In the genomic region with DNA sequence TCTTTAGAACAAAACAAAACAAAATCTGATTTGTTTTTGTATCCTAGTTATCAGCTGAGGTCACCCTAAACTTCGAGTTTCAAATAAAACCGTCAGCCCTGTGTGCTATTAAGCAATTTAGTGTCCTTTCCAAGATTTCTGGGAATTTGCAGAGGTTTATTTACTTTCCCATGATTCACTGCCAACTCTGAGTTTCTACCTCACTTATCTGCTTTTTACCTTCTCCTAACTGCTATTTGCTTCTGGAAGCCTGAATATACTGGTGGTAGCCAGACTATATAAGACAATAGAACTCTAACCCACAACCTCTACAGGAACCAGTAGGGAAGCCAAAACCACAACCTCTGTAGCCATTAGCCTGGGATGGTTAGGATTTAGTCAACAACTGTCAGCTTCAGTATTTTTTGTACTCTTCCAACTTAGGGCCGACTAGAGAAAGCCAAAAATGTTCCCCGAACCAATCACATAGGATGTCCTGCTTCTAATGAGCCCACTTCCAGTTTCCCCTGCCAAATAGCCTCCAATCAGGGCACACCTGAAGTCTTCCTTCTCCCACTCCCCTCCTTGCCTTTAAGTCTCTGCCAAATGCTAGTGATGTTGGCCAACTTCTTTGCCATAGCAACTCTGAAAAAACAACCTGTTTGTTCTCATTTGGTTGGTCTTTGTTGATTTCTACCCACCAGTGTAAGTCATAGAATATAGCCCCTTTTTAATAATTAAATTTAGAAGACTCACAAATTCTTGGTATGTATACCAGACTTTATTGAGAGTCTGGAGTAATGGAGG, we compare ENCODE assay signal across 21 cellular contexts.
DNase-seq lines count a peak whose midpoint lies in the region; ATAC-seq, FAIRE-seq and TF ChIP-seq lines count a peak whose summit lies in the region.
"Had no signal": no experiment of that assay in that cellular context is flagged by ENCODE, and none has a peak within 500 bp of the region (broad histone marks: within the 10 kb centered on the region; RNA-seq: fewer than 3 reads in every experiment).

No MANE protein-coding gene starts in this region.

- ATAC-seq in Right ventricle myocardium superior (ENCODE audit: poor library complexity) (peak; percentile 34), Right ventricle myocardium inferior (no peak)
- ATAC-seq in activated CD8-positive, alpha-beta memory T cell treated with anti-CD3 and anti-CD28 coated beads, Interleukin-2, amount 10 ng/mL, durations not matched to agents 7 days and 5 days, result no peak
- ATAC-seq: activated T-cell treated with anti-CD3 and anti-CD28 coated beads, Interleukin-2, amount 50 U/mL, for 72 hours had no signal

- TF ChIP-seq EP300 in ovary (IDR thresholded peaks at IDR 0.05), result no peak

- H3K9me3 Mint-ChIP-seq in activated CD4-positive, alpha-beta T cell treated with anti-CD3 and anti-CD28 coated beads, Interleukin-2, amount 10 ng/mL, durations not matched to agents 7 days and 5 days, result peaks cover 10% of the 10 kb centered on the region
- H3K9me3 Mint-ChIP-seq in activated CD8-positive, alpha-beta memory T cell treated with anti-CD3 and anti-CD28 coated beads, Interleukin-2, amount 10 ng/mL, durations not matched to agents 7 days and 5 days (ENCODE audit: low read depth), result no peaks in the 10 kb centered on the region
- H3K9me3 Mint-ChIP-seq: activated CD4-positive, alpha-beta memory T cell treated with anti-CD3 and anti-CD28 coated beads for 36 hours had no signal

- H3K36me3 Mint-ChIP-seq in activated CD4-positive, alpha-beta T cell treated with anti-CD3 and anti-CD28 coated beads, Interleukin-2, amount 10 ng/mL, durations not matched to agents 7 days and 5 days (ENCODE audit: low read depth), result no peaks in the 10 kb centered on the region
- no peaks in the 10 kb centered on the region for H3K36me3 Mint-ChIP-seq in activated CD8-positive, alpha-beta memory T cell treated with anti-CD3 and anti-CD28 coated beads, Interleukin-2, amount 10 ng/mL, durations not matched to agents 7 days and 5 days

- no peak overlapping the region for H2AFZ ChIP-seq in osteoblast (ENCODE audit: low read length)

- no peaks in the 10 kb centered on the region for H3K27me3 Mint-ChIP-seq in activated CD4-positive, alpha-beta T cell treated with anti-CD3 and anti-CD28 coated beads, Interleukin-2, amount 10 ng/mL, durations not matched to agents 7 days and 5 days
- H3K27me3 Mint-ChIP-seq in activated CD8-positive, alpha-beta memory T cell treated with anti-CD3 and anti-CD28 coated beads, Interleukin-2, amount 10 ng/mL, durations not matched to agents 7 days and 5 days, result no peaks in the 10 kb centered on the region
- H3K27me3 Mint-ChIP-seq: activated CD4-positive, alpha-beta memory T cell treated with anti-CD3 and anti-CD28 coated beads for 36 hours; CD8-positive, alpha-beta memory T cell had no signal

- H3K36me3 ChIP-seq in osteoblast (ENCODE audit: insufficient read depth, low read length), result no peaks in the 10 kb centered on the region
- no peaks in the 10 kb centered on the region for H3K36me3 ChIP-seq in ovary

- no peaks in the 10 kb centered on the region for H3K9me3 ChIP-seq in osteoblast (ENCODE audit: low read depth, low read length)
- no peaks in the 10 kb centered on the region for H3K9me3 ChIP-seq in ovary

- intact Hi-C loops in Right ventricle myocardium superior (cut with DNase I), result no loop called here
- intact Hi-C loops in Right ventricle myocardium inferior (cut with DNase I), result no loop called here
- intact Hi-C loops in ovary (cut with DNase I), result no loop called here

- H3K4me1 Mint-ChIP-seq in activated CD4-positive, alpha-beta T cell treated with anti-CD3 and anti-CD28 coated beads, Interleukin-2, amount 10 ng/mL, durations not matched to agents 7 days and 5 days, result no peaks in the 10 kb centered on the region
- no peaks in the 10 kb centered on the region for H3K4me1 Mint-ChIP-seq in activated CD8-positive, alpha-beta memory T cell treated with anti-CD3 and anti-CD28 coated beads, Interleukin-2, amount 10 ng/mL, durations not matched to agents 7 days and 5 days
- H3K4me1 Mint-ChIP-seq: H9 had no signal

- TF ChIP-seq CTCF in osteoblast (IDR thresholded peaks at IDR 0.05; ENCODE audit: extremely low read depth, low read depth, low read length) (no peak), ovary (IDR thresholded peaks at IDR 0.05) (no peak)

- H3K27ac ChIP-seq in osteoblast (ENCODE audit: low read depth, low read length), result peak overlapping the region; percentile 72
- no peak overlapping the region for H3K27ac ChIP-seq in ovary
- H3K27ac ChIP-seq: epithelial cell of prostate had no signal

- CTCF ChIA-PET in activated CD4-positive, alpha-beta T cell treated with anti-CD3 and anti-CD28 coated beads, Interleukin-2, amount 10 ng/mL, durations not matched to agents 7 days and 5 days (lab: Charles Lee), result no interaction called here
- CTCF ChIA-PET in activated CD8-positive, alpha-beta memory T cell treated with anti-CD3 and anti-CD28 coated beads, Interleukin-2, amount 10 ng/mL, durations not matched to agents 7 days and 5 days (lab: Charles Lee), result no interaction called here

- H3K27me3 ChIP-seq in osteoblast (ENCODE audit: insufficient read depth, low read length) (no peaks in the 10 kb centered on the region), ovary (no peaks in the 10 kb centered on the region)

- H3K4me3 ChIP-seq in osteoblast (ENCODE audit: insufficient read depth, low read length) (no peak overlapping the region), ovary (no peak overlapping the region)

- no peak overlapping the region for H3K4me3 Mint-ChIP-seq in activated CD4-positive, alpha-beta T cell treated with anti-CD3 and anti-CD28 coated beads, Interleukin-2, amount 10 ng/mL, durations not matched to agents 7 days and 5 days
- H3K4me3 Mint-ChIP-seq in activated CD8-positive, alpha-beta memory T cell treated with anti-CD3 and anti-CD28 coated beads, Interleukin-2, amount 10 ng/mL, durations not matched to agents 7 days and 5 days, result no peak overlapping the region
- H3K4me3 Mint-ChIP-seq: activated CD4-positive, alpha-beta memory T cell treated with anti-CD3 and anti-CD28 coated beads for 36 hours; activated T-cell treated with anti-CD3 and anti-CD28 coated beads, Interleukin-2, amount 50 U/mL, for 72 hours; CD8-positive, alpha-beta memory T cell; H9 had no signal

- POLR2A ChIA-PET in activated CD4-positive, alpha-beta T cell treated with anti-CD3 and anti-CD28 coated beads, Interleukin-2, amount 10 ng/mL, durations not matched to agents 7 days and 5 days (lab: Charles Lee), result no interaction called here

- H4K20me1 ChIP-seq in osteoblast (ENCODE audit: insufficient read depth, low read length), result no peaks in the 10 kb centered on the region

- H3K4me2 ChIP-seq in osteoblast (ENCODE audit: insufficient read depth, low read length), result no peak overlapping the region

- DNase-seq in Right ventricle myocardium superior, result no peak
- DNase-seq in Right ventricle myocardium inferior (ENCODE audit: missing footprints), result no peak
- peak; percentile 86 for DNase-seq in fibroblast of gingiva (ENCODE audit: low read depth)
- no peak for DNase-seq in osteoblast (ENCODE audit: insufficient read length, low spot score, missing footprints)
- no peak for DNase-seq in GM12891 (ENCODE audit: insufficient read length, low spot score)
- no peak for DNase-seq in activated CD4-positive, alpha-beta T cell treated with anti-CD3 and anti-CD28 coated beads, Interleukin-2, amount 10 ng/mL, durations not matched to agents 7 days and 5 days
- DNase-seq in ovary, result no peak
- no peak for DNase-seq in activated CD8-positive, alpha-beta memory T cell treated with anti-CD3 and anti-CD28 coated beads, Interleukin-2, amount 10 ng/mL, durations not matched to agents 7 days and 5 days
- DNase-seq: activated CD4-positive, alpha-beta memory T cell treated with anti-CD3 and anti-CD28 coated beads for 36 hours; activated T-cell treated with anti-CD3 and anti-CD28 coated beads, Interleukin-2, amount 50 U/mL, for 72 hours; CD8-positive, alpha-beta memory T cell; cortex of kidney; EL; H9; hippocampal formation; MV-4-11; NCI-H774; posterior cingulate gyrus; stimulated activated CD4-positive, alpha-beta T cell treated with anti-CD3 and anti-CD28 coated beads, Interleukin-15, amount 100 ng/mL, for 24 hours had no signal

- no peak overlapping the region for H3K27ac Mint-ChIP-seq in activated CD4-positive, alpha-beta T cell treated with anti-CD3 and anti-CD28 coated beads, Interleukin-2, amount 10 ng/mL, durations not matched to agents 7 days and 5 days
- no peak overlapping the region for H3K27ac Mint-ChIP-seq in activated CD8-positive, alpha-beta memory T cell treated with anti-CD3 and anti-CD28 coated beads, Interleukin-2, amount 10 ng/mL, durations not matched to agents 7 days and 5 days
- H3K27ac Mint-ChIP-seq: activated CD4-positive, alpha-beta memory T cell treated with anti-CD3 and anti-CD28 coated beads for 36 hours; activated T-cell treated with anti-CD3 and anti-CD28 coated beads, Interleukin-2, amount 50 U/mL, for 72 hours; CD8-positive, alpha-beta memory T cell; H9 had no signal

- no peak for FAIRE-seq in GM12891 (lab: Jason Lieb, UNC)
- FAIRE-seq: A204.1 had no signal

- no peaks in the 10 kb centered on the region for H3K79me2 ChIP-seq in osteoblast (ENCODE audit: insufficient read depth, low read length)

- H3K4me1 ChIP-seq in osteoblast (ENCODE audit: insufficient read depth, low read length) (peaks cover 25% of the 10 kb centered on the region), ovary (ENCODE audit: insufficient read depth) (peaks cover 4% of the 10 kb centered on the region)

- TF ChIP-seq POLR2A in GM12891 (IDR thresholded peaks at IDR 0.05; ENCODE audit: low read depth, low read length), result no peak
- TF ChIP-seq POLR2A in ovary (IDR thresholded peaks at IDR 0.05), result no peak

- WGBS in ovary, 3 donors, result 21 to 26% (median 24%) methylated on average over 4 of the region's 4 CpGs

TF ChIP-seq in GM12891, 5 proteins besides CTCF, POLR2A, EP300 and RAD21:
- TF ChIP-seq POU2F2 (IDR thresholded peaks at IDR 0.05; ENCODE audit: low read depth, low read length) (no peak), PAX5 (IDR thresholded peaks at IDR 0.05; ENCODE audit: insufficient read depth, low read length, severe bottlenecking) (no peak), POLR2AphosphoS5 (IDR thresholded peaks at IDR 0.05; ENCODE audit: low read depth, low read length) (no peak), TAF1 (IDR thresholded peaks at IDR 0.05; ENCODE audit: low read depth, low read length) (no peak), SPI1 (IDR thresholded peaks at IDR 0.05; ENCODE audit: low read depth, low read length) (no peak)
